Comparison of ENCODE assay signal across 31 cellular contexts in the genomic region with DNA sequence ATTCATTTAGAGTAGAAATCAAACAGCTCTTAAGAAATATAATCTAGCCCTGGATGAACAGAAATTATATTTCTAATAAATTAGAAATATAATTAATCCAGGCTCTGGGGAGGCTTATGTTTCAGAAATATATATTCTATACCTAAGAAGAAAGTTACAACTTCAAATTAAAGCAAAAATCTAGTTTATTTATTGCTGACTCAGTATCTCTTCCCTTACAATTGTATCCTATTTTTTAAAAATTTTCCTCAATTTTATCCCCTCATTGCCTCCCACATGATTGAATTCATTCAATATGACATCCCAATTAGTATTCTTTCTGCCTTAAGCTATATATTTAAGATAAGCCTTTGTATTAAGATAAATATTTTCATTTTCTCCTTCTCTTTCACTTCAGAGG.
"Had no signal": no experiment of that assay in that cellular context is flagged by ENCODE, and none has a peak within 500 bp of the region (broad histone marks: within the 10 kb centered on the region; RNA-seq: fewer than 3 reads in every experiment).

No MANE protein-coding gene starts in this region.

- FAIRE-seq: pancreas had no signal

- DNase-seq: naive thymus-derived CD8-positive, alpha-beta T cell; nephron progenitor cell; nucleus accumbens; pancreas; retina; right cardiac atrium; spleen; stimulated activated CD4-positive, alpha-beta T cell treated with anti-CD3 and anti-CD28 coated beads, Interleukin-12 subunit alpha, Interleukin-12 subunit beta, amount 100 ng/mL, for 4 hours; stimulated activated CD4-positive, alpha-beta T cell treated with anti-CD3 and anti-CD28 coated beads, Interleukin-1b, Interleukin-23, amount 100 ng/mL, for 48 hours; stimulated activated CD4-positive, alpha-beta T cell treated with anti-CD3 and anti-CD28 coated beads, Interleukin-4, amount 100 ng/mL, for 1 hour; stimulated activated CD4-positive, alpha-beta T cell treated with anti-CD3 and anti-CD28 coated beads, Interleukin-4, amount 100 ng/mL, for 4 hours; stimulated activated CD8-positive, alpha-beta memory T cell treated with anti-CD3 and anti-CD28 coated beads, Interleukin-4, amount 100 ng/mL, for 48 hours; stimulated activated naive CD4-positive, alpha-beta T cell; stimulated activated naive CD8-positive, alpha-beta T cell treated with anti-CD3 and anti-CD28 coated beads, Interleukin-15, amount 100 ng/mL, for 72 hours; stimulated activated naive CD8-positive, alpha-beta T cell treated with anti-CD3 and anti-CD28 coated beads, Interleukin-15, Interleukin-2, amounts not matched to agents 100 U/mL and 50 U/mL, for 24 hours; substantia nigra; testis; tibial artery; transverse colon; upper lobe of right lung; uterus had no signal

- H3K36me3 ChIP-seq: neutrophil, pancreas, prostate gland, spleen, suprapubic skin, tibial artery, transverse colon, upper lobe of right lung, uterus had no signal

- H3K36me3 Mint-ChIP-seq: naive thymus-derived CD8-positive, alpha-beta T cell; natural killer cell treated with Interleukin-12 subunit alpha and Interleukin-12 subunit beta and Interleukin-15 and Interleukin-18, amount 100 ng/mL, for 72 hours; stimulated activated memory B cell treated with anti-CD40 and anti-IgM and Interleukin-4, amounts not matched to agents 10 μg/mL and 1 μg/mL and 100 μg/mL, for 72 hours; type B pancreatic cell had no signal

- H3K27ac ChIP-seq: neutrophil, pancreas, prostate gland, skin epidermis, spleen, suprapubic skin, testis, tibial artery, transverse colon, upper lobe of right lung, uterus had no signal

- H3K9me3 Mint-ChIP-seq: nephron progenitor cell; neural crest cell; stimulated activated naive CD8-positive, alpha-beta T cell treated with anti-CD3 and anti-CD28 coated beads, Interleukin-15, amount 100 ng/mL, for 72 hours; type B pancreatic cell had no signal

- H3K4me3 Mint-ChIP-seq: naive thymus-derived CD8-positive, alpha-beta T cell; natural killer cell treated with Interleukin-12 subunit alpha and Interleukin-12 subunit beta and Interleukin-15 and Interleukin-18, amount 100 ng/mL, for 72 hours; nephron progenitor cell; neural crest cell; stimulated activated memory B cell treated with anti-CD40 and anti-IgM and Interleukin-4, amounts not matched to agents 10 μg/mL and 1 μg/mL and 100 μg/mL, for 72 hours; stimulated activated naive CD8-positive, alpha-beta T cell treated with anti-CD3 and anti-CD28 coated beads, Interleukin-15, amount 100 ng/mL, for 72 hours; type B pancreatic cell had no signal

- H3K4me1 ChIP-seq: pancreas, prostate gland, spleen, suprapubic skin, testis, tibial artery, transverse colon, upper lobe of right lung, uterus had no signal

- ATAC-seq: naive thymus-derived CD8-positive, alpha-beta T cell; natural killer cell treated with Interleukin-12 subunit alpha and Interleukin-12 subunit beta and Interleukin-15 and Interleukin-18, amount 100 ng/mL, for 72 hours; pancreas; right cardiac atrium; sciatic nerve; stimulated activated memory B cell treated with anti-CD40 and anti-IgM and Interleukin-4, amounts not matched to agents 10 μg/mL and 1 μg/mL and 100 μg/mL, for 72 hours; stimulated activated naive CD8-positive, alpha-beta T cell treated with anti-CD3 and anti-CD28 coated beads, Interleukin-15, amount 100 ng/mL, for 72 hours; stimulated activated naive CD8-positive, alpha-beta T cell treated with anti-CD3 and anti-CD28 coated beads, Interleukin-15, Interleukin-2, amounts not matched to agents 100 U/mL and 50 U/mL, for 24 hours; upper lobe of right lung had no signal

- H3K4me3 ChIP-seq: pancreas, prostate gland, skin epidermis, smooth muscle cell, spleen, suprapubic skin, testis, tibial artery, transverse colon, upper lobe of right lung, uterus had no signal

- H3K9me3 ChIP-seq: neutrophil, pancreas, prostate gland, spleen, suprapubic skin, testis, tibial artery, transverse colon, upper lobe of right lung, uterus had no signal

- H3K4me2 ChIP-seq: smooth muscle cell had no signal

- H3K27me3 ChIP-seq: neutrophil, pancreas, spleen, suprapubic skin, testis, tibial artery, transverse colon, upper lobe of right lung, uterus had no signal

- H3K27me3 Mint-ChIP-seq: naive thymus-derived CD8-positive, alpha-beta T cell; natural killer cell treated with Interleukin-12 subunit alpha and Interleukin-12 subunit beta and Interleukin-15 and Interleukin-18, amount 100 ng/mL, for 72 hours; stimulated activated memory B cell treated with anti-CD40 and anti-IgM and Interleukin-4, amounts not matched to agents 10 μg/mL and 1 μg/mL and 100 μg/mL, for 72 hours; stimulated activated naive CD8-positive, alpha-beta T cell treated with anti-CD3 and anti-CD28 coated beads, Interleukin-15, amount 100 ng/mL, for 72 hours; type B pancreatic cell had no signal

- H3K4me1 Mint-ChIP-seq: naive thymus-derived CD8-positive, alpha-beta T cell; nephron progenitor cell; neural crest cell; stimulated activated memory B cell treated with anti-CD40 and anti-IgM and Interleukin-4, amounts not matched to agents 10 μg/mL and 1 μg/mL and 100 μg/mL, for 72 hours; stimulated activated naive CD8-positive, alpha-beta T cell treated with anti-CD3 and anti-CD28 coated beads, Interleukin-15, amount 100 ng/mL, for 72 hours had no signal

- H3K27ac Mint-ChIP-seq: naive thymus-derived CD8-positive, alpha-beta T cell; natural killer cell treated with Interleukin-12 subunit alpha and Interleukin-12 subunit beta and Interleukin-15 and Interleukin-18, amount 100 ng/mL, for 72 hours; nephron progenitor cell; stimulated activated memory B cell treated with anti-CD40 and anti-IgM and Interleukin-4, amounts not matched to agents 10 μg/mL and 1 μg/mL and 100 μg/mL, for 72 hours; stimulated activated naive CD8-positive, alpha-beta T cell treated with anti-CD3 and anti-CD28 coated beads, Interleukin-15, amount 100 ng/mL, for 72 hours; type B pancreatic cell had no signal
